Comparison of ENCODE assay signal across 9 cellular contexts in the genomic region with DNA sequence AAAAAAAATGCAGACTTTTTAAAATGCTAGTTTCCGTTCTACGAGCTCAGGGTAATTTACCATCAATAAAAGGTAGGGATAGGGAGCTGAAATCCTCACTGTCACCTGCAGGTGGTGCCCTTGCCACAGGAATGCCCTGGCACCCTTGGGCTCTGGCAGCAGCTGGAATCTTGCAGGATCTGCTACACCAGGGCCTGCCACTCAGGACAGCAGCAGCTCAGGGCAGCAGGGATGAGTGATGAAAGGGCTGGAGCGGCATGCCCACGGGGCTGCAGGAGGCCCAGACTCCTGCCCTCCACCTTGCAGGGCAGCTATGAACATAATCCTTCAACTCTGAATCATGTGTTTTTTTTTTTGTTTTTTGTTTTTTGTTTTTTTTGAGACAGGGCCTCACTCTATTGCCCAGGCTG. TPM values are rescaled to one million over a fixed set of nuclear protein-coding genes. Genes with fewer than 3 reads are reported as not detected.
A peak's percentile ranks its signal among the peaks of the same experiment; 100 is the strongest.
DNase-seq lines count a peak whose midpoint lies in the region; ATAC-seq and TF ChIP-seq lines count a peak whose summit lies in the region.
"Had no signal": no experiment of that assay in that cellular context is flagged by ENCODE, and none has a peak within 500 bp of the region (broad histone marks: within the 10 kb centered on the region; RNA-seq: fewer than 3 reads in every experiment).

No MANE protein-coding gene starts in this region.

- ATAC-seq in GM21737 (IDR thresholded peaks at IDR 0.05; ENCODE audit: unreplicated experiment), result no peak

- peak overlapping the region in 1 of 8 donors; percentile 21 for H3K27ac ChIP-seq in spleen
- H3K27ac ChIP-seq: BLaER1 had no signal

- peak; percentile 73 for TF ChIP-seq CTCF in astrocyte of the cerebellum (IDR thresholded peaks at IDR 0.05; ENCODE audit: low read depth, low read length, missing control alignments)
- peak; percentile 75 to 98 (median 89) for TF ChIP-seq CTCF in spleen (IDR thresholded peaks at IDR 0.05 in 8 of 11, conservative IDR thresholded peaks at IDR 0.05 in 3 of 11)

- peak; percentile 71 to 78 for DNase-seq in NCI-H2081 (lab: John Stamatoyannopoulos, UW)
- no peak for DNase-seq in NCI-H2081 treated with DMSO at 0.1 percent for 48 hours (lab: John Stamatoyannopoulos, UW)
- DNase-seq in NCI-H1930 (lab: John Stamatoyannopoulos, UW), result peak; percentile 12 to 61
- DNase-seq in T1000 (lab: John Stamatoyannopoulos, UW), result peak; percentile 71
- peak; percentile 32 for DNase-seq in astrocyte of the cerebellum (ENCODE audit: low read depth)
- DNase-seq in hippocampal formation (lab: John Stamatoyannopoulos, UW), result peak; percentile 71 to 80
- peak; percentile 89 for DNase-seq in spleen

- intact Hi-C loops in spleen (cut with DNase I; ENCODE audit: low total_unique reads), result loop anchor here (2.0 to 5.0 kb wide), 2 partner anchors 100 to 224 kb away; no protein-coding TSS in a partner anchor

- in situ Hi-C loops in astrocyte of the cerebellum (cut with HindIII; ENCODE audit: low sequenced_read_pairs), result no loop called here

- 28 to 47% (median 35%) methylated on average over 4 of the region's 4 CpGs for WGBS in spleen, 5 donors

- H3K9me3 ChIP-seq in spleen, result no peaks in the 10 kb centered on the region
- H3K9me3 ChIP-seq: BLaER1 had no signal

- TF ChIP-seq POLR2A in spleen (IDR thresholded peaks at IDR 0.05), result no peak

- peaks cover 0 to 50% (median 17%) of the 10 kb centered on the region in 6 donors for H3K4me1 ChIP-seq in spleen

- no peak overlapping the region for H3K4me3 ChIP-seq in astrocyte of the cerebellum (ENCODE audit: low read depth, low read length)
- no peak overlapping the region for H3K4me3 ChIP-seq in spleen
- H3K4me3 ChIP-seq: BLaER1 had no signal

- H3K27me3 ChIP-seq in spleen (replicated peaks in 1 of 7), result no peaks in the 10 kb centered on the region
- H3K27me3 ChIP-seq: BLaER1 had no signal

- peaks cover 0 to 21% (median 0%) of the 10 kb centered on the region in 6 donors for H3K36me3 ChIP-seq in spleen

RNA-seq across cellular contexts. Expression of a gene that starts 54.0 kb away (rescaled TPM):
- total RNA-seq in spleen, result 10 to 100 TPM; 17.2 to 27.5 (median 19.4) TPM
- 10 to 100 TPM; 17.3 to 34.6 (median 17.9) TPM for polyA plus RNA-seq in spleen
